ENCODE assay signal across 20 cellular contexts in the genomic region with DNA sequence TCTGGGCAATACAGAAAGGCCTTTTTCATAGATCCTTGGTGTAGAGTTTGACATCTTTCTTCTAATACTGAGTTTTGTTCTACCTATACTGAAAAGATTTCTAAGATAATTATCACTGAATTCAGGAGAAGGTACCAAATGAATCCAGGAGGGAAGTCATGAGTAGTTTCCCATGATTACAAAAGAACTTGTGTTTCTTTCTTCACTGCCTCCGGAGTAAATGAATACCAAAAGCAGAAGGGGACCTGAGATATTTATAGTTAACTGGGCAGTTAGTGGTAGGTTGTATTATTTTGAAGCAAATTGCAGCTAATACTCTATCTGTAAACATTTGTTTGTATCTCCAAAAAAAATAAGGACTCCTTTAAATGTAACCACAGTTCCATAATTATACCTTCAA.
"Had no signal": no experiment of that assay in that cellular context is flagged by ENCODE, and none has a peak within 500 bp of the region (broad histone marks: within the 10 kb centered on the region; RNA-seq: fewer than 3 reads in every experiment).

No MANE protein-coding gene starts in this region.

- H3K4me3 ChIP-seq: adrenal gland, mucosa of descending colon, right atrium auricular region, tibial artery had no signal

- ATAC-seq: left cardiac atrium, mucosa of descending colon had no signal

- DNase-seq: activated CD4-positive, alpha-beta T cell treated with anti-CD3 and anti-CD28 coated beads for 1 hour; activated CD8-positive, alpha-beta memory T cell treated with anti-CD3 and anti-CD28 coated beads for 24 hours; activated CD8-positive, alpha-beta memory T cell treated with anti-CD3 and anti-CD28 coated beads, Interleukin-2, amount 50 U/mL, for 48 hours; activated effector memory CD4-positive, alpha-beta T cell treated with anti-CD3 and anti-CD28 coated beads, Interleukin-2, amount 50 U/mL, for 16 hours; activated T-cell treated with anti-CD3 and anti-CD28 coated beads, Interleukin-2, amount 50 U/mL, for 48 hours; adrenal gland; effector memory CD4-positive, alpha-beta T cell; foreskin melanocyte; glutamatergic neuron; hippocampal formation; left cardiac atrium; mesenchymal stem cell; mucosa of descending colon; naive B cell; stimulated activated CD4-positive, alpha-beta T cell treated with anti-CD3 and anti-CD28 coated beads, Interleukin-2, amount 100 ng/mL, for 24 hours; stimulated activated naive CD4-positive, alpha-beta T cell treated with Interleukin-2 at 50 U/mL for 16 hours; tibial artery; WERI-Rb-1 had no signal

- FAIRE-seq: islet of Langerhans had no signal
